Comparison of ENCODE assay signal across 13 cellular contexts in genomic region chrX:38661561-38661960, GRCh38.
"Had no signal": no experiment of that assay in that cellular context is flagged by ENCODE, and none has a peak within 500 bp of the region (broad histone marks: within the 10 kb centered on the region; RNA-seq: fewer than 3 reads in every experiment).

No MANE protein-coding gene starts in this region.

- H3K4me1 ChIP-seq: foreskin keratinocyte, neural progenitor cell, thyroid gland, uterus had no signal

- ATAC-seq: activated CD4-positive, CD25-positive, alpha-beta regulatory T cell treated with anti-CD3 and anti-CD28 coated beads, Interleukin-2, amount 50 U/mL, for 24 hours; foreskin keratinocyte; left cardiac atrium had no signal

- H3K9me3 ChIP-seq: ovary, thyroid gland, uterus had no signal

- FAIRE-seq: astrocyte had no signal

- H3K36me3 ChIP-seq: neural progenitor cell, ovary, thyroid gland, uterus had no signal

- H3K4me3 ChIP-seq: lung, neural progenitor cell, ovary, thyroid gland, uterus had no signal

- H3K27me3 ChIP-seq: foreskin keratinocyte, neural progenitor cell, ovary, thyroid gland, uterus had no signal

- H3K27ac ChIP-seq: foreskin keratinocyte, neural progenitor cell, ovary, thyroid gland, uterus had no signal

- DNase-seq: activated CD4-positive, alpha-beta T cell treated with anti-CD3 and anti-CD28 coated beads, Interleukin-2, amount 50 U/mL, for 48 hours; activated T-cell treated with anti-CD3 and anti-CD28 coated beads, Interleukin-2, amount 50 U/mL, for 48 hours; foreskin keratinocyte; left cardiac atrium; midbrain; ovary; stimulated activated CD4-positive, alpha-beta T cell treated with anti-CD3 and anti-CD28 coated beads, Interleukin-4, amount 100 ng/mL, for 4 hours; thyroid gland; uterus had no signal
